ENCODE assay signal across 33 cellular contexts in genomic region chr7:45869426-45869825, GRCh38. TPM values are rescaled to one million over a fixed set of nuclear protein-coding genes. Genes with fewer than 3 reads are reported as not detected.
DNase-seq lines count a peak whose midpoint lies in the region; ATAC-seq and TF ChIP-seq lines count a peak whose summit lies in the region.
"Had no signal": no experiment of that assay in that cellular context is flagged by ENCODE, and none has a peak within 500 bp of the region (broad histone marks: within the 10 kb centered on the region; RNA-seq: fewer than 3 reads in every experiment).

No MANE protein-coding gene starts in this region.

- WGBS in aorta, 2 donors, result 64 to 73% methylated on average over 4 of the region's 4 CpGs

- ATAC-seq in aorta (ENCODE audit: low FRiP score), result no peak
- ATAC-seq: GM12878; HepG2; naive thymus-derived CD4-positive, alpha-beta T cell had no signal

- H3K4me3 Mint-ChIP-seq in osteocyte (ENCODE audit: unreplicated experiment), result no peak overlapping the region
- H3K4me3 Mint-ChIP-seq: activated CD4-positive, alpha-beta memory T cell treated with anti-CD3 and anti-CD28 coated beads, Interleukin-2, amount 10 ng/mL, durations not matched to agents 7 days and 5 days; activated naive CD4-positive, alpha-beta T cell treated with anti-CD3 and anti-CD28 coated beads, Interleukin-2, amount 50 U/mL, for 24 hours; dendritic cell treated with granulocyte-macrophage colony-stimulating factor and Interleukin-4, amounts not matched to agents 40 ng/mL and 50 ng/mL, for 4 days; endodermal cell; mesothelial cell of epicardium; naive thymus-derived CD4-positive, alpha-beta T cell had no signal

- no peaks in the 10 kb centered on the region for H3K36me3 Mint-ChIP-seq in osteocyte (ENCODE audit: unreplicated experiment)
- H3K36me3 Mint-ChIP-seq: activated naive CD4-positive, alpha-beta T cell treated with anti-CD3 and anti-CD28 coated beads, Interleukin-2, amount 50 U/mL, for 24 hours; mesothelial cell of epicardium; naive thymus-derived CD4-positive, alpha-beta T cell had no signal

- peaks cover 10% of the 10 kb centered on the region for H3K4me1 ChIP-seq in osteoblast (ENCODE audit: insufficient read depth, low read length)
- no peaks in the 10 kb centered on the region for H3K4me1 ChIP-seq in aorta (ENCODE audit: control insufficient read depth in 1 of 2, insufficient read depth in 2 of 2, low read length in 2 of 2)
- H3K4me1 ChIP-seq: esophagus squamous epithelium, left ventricle myocardium inferior, SJCRH30, transverse colon had no signal

- H3K27ac ChIP-seq in osteoblast (ENCODE audit: low read depth, low read length) (no peak overlapping the region), aorta (ENCODE audit: low read depth in 1 of 2, low read length in 2 of 2) (no peak overlapping the region)
- H3K27ac ChIP-seq: C4-2B, esophagus squamous epithelium, HL-60, left ventricle myocardium inferior, SJCRH30, transverse colon had no signal

- H3K36me3 ChIP-seq in osteoblast (ENCODE audit: insufficient read depth, low read length), result no peaks in the 10 kb centered on the region
- H3K36me3 ChIP-seq in aorta (ENCODE audit: control insufficient read depth in 1 of 2, insufficient read depth in 2 of 2, low read length in 1 of 2), result no peaks in the 10 kb centered on the region
- H3K36me3 ChIP-seq: esophagus squamous epithelium, left ventricle myocardium inferior, SJCRH30, transverse colon had no signal

- H3K9me3 ChIP-seq in osteoblast (ENCODE audit: low read depth, low read length) (no peaks in the 10 kb centered on the region), aorta (ENCODE audit: control insufficient read depth, low read length) (peaks cover 3% of the 10 kb centered on the region)
- H3K9me3 ChIP-seq: esophagus squamous epithelium, SJCRH30, transverse colon had no signal

- H3K27me3 Mint-ChIP-seq in osteocyte (ENCODE audit: unreplicated experiment), result no peaks in the 10 kb centered on the region
- H3K27me3 Mint-ChIP-seq: dendritic cell treated with granulocyte-macrophage colony-stimulating factor and Interleukin-4, amounts not matched to agents 40 ng/mL and 50 ng/mL, for 4 days had no signal

- no peaks in the 10 kb centered on the region for H3K79me2 ChIP-seq in osteoblast (ENCODE audit: insufficient read depth, low read length)

- H3K9me3 Mint-ChIP-seq in osteocyte (ENCODE audit: unreplicated experiment), result peaks cover 5% of the 10 kb centered on the region
- H3K9me3 Mint-ChIP-seq: activated CD4-positive, alpha-beta memory T cell treated with anti-CD3 and anti-CD28 coated beads, Interleukin-2, amount 10 ng/mL, durations not matched to agents 7 days and 5 days; activated naive CD4-positive, alpha-beta T cell treated with anti-CD3 and anti-CD28 coated beads, Interleukin-2, amount 50 U/mL, for 24 hours; dendritic cell treated with granulocyte-macrophage colony-stimulating factor and Interleukin-4, amounts not matched to agents 40 ng/mL and 50 ng/mL, for 4 days; endodermal cell had no signal

- no peaks in the 10 kb centered on the region for H4K20me1 ChIP-seq in osteoblast (ENCODE audit: insufficient read depth, low read length)

- no peak overlapping the region for H3K4me2 ChIP-seq in osteoblast (ENCODE audit: insufficient read depth, low read length)

- DNase-seq in Caki2 (ENCODE audit: low read depth) (peak; percentile 38), HT1080 (ENCODE audit: low read depth) (peak; percentile 65), astrocyte of the spinal cord (ENCODE audit: low read depth, low spot score) (peak; percentile 22), osteoblast (ENCODE audit: insufficient read length, low spot score, missing footprints) (peak; percentile 88), mesenteric fat pad (ENCODE audit: low spot score) (no peak), osteocyte (ENCODE audit: extremely low spot score, unreplicated experiment) (no peak), aorta (no peak), T-helper 1 cell (no peak)
- DNase-seq: activated CD4-positive, alpha-beta memory T cell treated with anti-CD3 and anti-CD28 coated beads, Interleukin-2, amount 10 ng/mL, durations not matched to agents 7 days and 5 days; activated CD4-positive, CD25-positive, alpha-beta regulatory T cell treated with anti-CD3 and anti-CD28 coated beads, Interleukin-2, amount 50 U/mL, for 72 hours; activated CD8-positive, alpha-beta memory T cell treated with anti-CD3 and anti-CD28 coated beads, Interleukin-2, amount 50 U/mL, for 48 hours; Calu3; central memory CD4-positive, alpha-beta T cell; endodermal cell; esophagus squamous epithelium; islet precursor cell; Kasumi-1; left ventricle myocardium inferior; naive thymus-derived CD4-positive, alpha-beta T cell; NCI-H1694; NCI-H2171; NCI-H524; SJCRH30; transverse colon had no signal

- H3K27me3 ChIP-seq in osteoblast (ENCODE audit: insufficient read depth, low read length) (no peaks in the 10 kb centered on the region), aorta (ENCODE audit: control insufficient read depth in 1 of 2, insufficient read depth in 2 of 2, low read length in 1 of 2) (no peaks in the 10 kb centered on the region)
- H3K27me3 ChIP-seq: transverse colon had no signal

- in situ Hi-C loops in Caki2 (cut with HindIII; ENCODE audit: low pct_unique_long_range_greater_than_20kb, low sequenced_read_pairs), result no loop called here
- in situ Hi-C loops in astrocyte of the spinal cord (cut with HindIII; ENCODE audit: low sequenced_read_pairs), result no loop called here

- H3K27ac Mint-ChIP-seq in osteocyte (ENCODE audit: unreplicated experiment), result no peak overlapping the region
- H3K27ac Mint-ChIP-seq: activated CD4-positive, alpha-beta memory T cell treated with anti-CD3 and anti-CD28 coated beads, Interleukin-2, amount 10 ng/mL, durations not matched to agents 7 days and 5 days; activated naive CD4-positive, alpha-beta T cell treated with anti-CD3 and anti-CD28 coated beads, Interleukin-2, amount 50 U/mL, for 24 hours; dendritic cell treated with granulocyte-macrophage colony-stimulating factor and Interleukin-4, amounts not matched to agents 40 ng/mL and 50 ng/mL, for 4 days; endodermal cell; mesothelial cell of epicardium; naive thymus-derived CD4-positive, alpha-beta T cell had no signal

- intact Hi-C loops in aorta (cut with DNase I), result loop anchor here in 1 of 2 donors (10.0 kb wide), 1 partner anchor 715 kb away; the partner anchor contains the start of gene RAMP3

- no peak overlapping the region for H2AFZ ChIP-seq in osteoblast (ENCODE audit: low read length)

- peaks cover 10% of the 10 kb centered on the region for H3K4me1 Mint-ChIP-seq in osteocyte (ENCODE audit: unreplicated experiment)
- H3K4me1 Mint-ChIP-seq: activated CD4-positive, alpha-beta memory T cell treated with anti-CD3 and anti-CD28 coated beads, Interleukin-2, amount 10 ng/mL, durations not matched to agents 7 days and 5 days; activated naive CD4-positive, alpha-beta T cell treated with anti-CD3 and anti-CD28 coated beads, Interleukin-2, amount 50 U/mL, for 24 hours; endodermal cell; naive thymus-derived CD4-positive, alpha-beta T cell had no signal

- TF ChIP-seq CTCF in astrocyte of the spinal cord (IDR thresholded peaks at IDR 0.05; ENCODE audit: low read depth, low read length), result no peak
- TF ChIP-seq CTCF in osteoblast (IDR thresholded peaks at IDR 0.05; ENCODE audit: extremely low read depth, low read depth, low read length), result no peak
- TF ChIP-seq CTCF in osteocyte (IDR thresholded peaks at IDR 0.05), result no peak

- H3K4me3 ChIP-seq in astrocyte of the spinal cord (ENCODE audit: low read depth, low read length), result no peak overlapping the region
- no peak overlapping the region for H3K4me3 ChIP-seq in osteoblast (ENCODE audit: insufficient read depth, low read length)
- no peak overlapping the region for H3K4me3 ChIP-seq in aorta (ENCODE audit: low read length in 2 of 2)
- H3K4me3 ChIP-seq: esophagus squamous epithelium, GM12878, left ventricle myocardium inferior, SJCRH30, transverse colon had no signal

RNA-seq across cellular contexts. Expression of gene CCDC201, which starts 3.5 kb away (rescaled TPM):
- total RNA-seq in Caki2 (2014; rRNA removed; shearing (Covaris generic); ENCODE audit: low replicate concordance), result not detected in 2 replicates
- not detected in 2 replicates for total RNA-seq in HT1080 (2014; rRNA removed; shearing (Covaris generic))
- polyA plus RNA-seq in HT1080 (2015; cell fraction: cytosol; rRNA removed), result 0.01 and 0.03 TPM in 2 replicates
- not detected in 2 replicates for polyA plus RNA-seq in HT1080 (2015; cell fraction: nucleus; rRNA removed)
- total RNA-seq in osteoblast, result not detected in 2 replicates
- not detected for total RNA-seq in mesenteric fat pad
- not detected in 2 replicates for total RNA-seq in osteocyte
- not detected for total RNA-seq in aorta
- polyA plus RNA-seq in aorta, result not detected
- total RNA-seq: activated CD4-positive, alpha-beta memory T cell treated with anti-CD3 and anti-CD28 coated beads, Interleukin-2, amount 10 ng/mL, durations not matched to agents 7 days and 5 days; Calu3; endodermal cell; esophagus squamous epithelium; GM12878; HepG2; left ventricle myocardium inferior; mesothelial cell of epicardium; naive thymus-derived CD4-positive, alpha-beta T cell; pulmonary artery endothelial cell; SJCRH30; skeletal muscle tissue; transverse colon had no signal
- polyA plus RNA-seq: naive thymus-derived CD4-positive, alpha-beta T cell had no signal

RNA-seq across cellular contexts. Expression of gene IGFBP1, which starts 18.9 kb away (rescaled TPM):
- total RNA-seq in Caki2 (2014; rRNA removed; shearing (Covaris generic); ENCODE audit: low replicate concordance), result 0.20 and 1.8 TPM in 2 replicates
- 0.48 TPM in 1 of 2 replicates, not detected in the other for total RNA-seq in HT1080 (2014; rRNA removed; shearing (Covaris generic))
- polyA plus RNA-seq in HT1080 (2015; cell fraction: cytosol; rRNA removed), result 0.08 TPM in 1 of 2 replicates, not detected in the other
- polyA plus RNA-seq in HT1080 (2015; cell fraction: nucleus; rRNA removed), result 0.20 and 0.74 TPM in 2 replicates
- 0.59 and 4.0 TPM in 2 replicates for total RNA-seq in osteoblast
- not detected for total RNA-seq in mesenteric fat pad
- total RNA-seq in osteocyte, result 1.9 and 2.4 TPM in 2 replicates
- total RNA-seq in aorta, result not detected
- not detected for polyA plus RNA-seq in aorta
- total RNA-seq: activated CD4-positive, alpha-beta memory T cell treated with anti-CD3 and anti-CD28 coated beads, Interleukin-2, amount 10 ng/mL, durations not matched to agents 7 days and 5 days; endodermal cell; esophagus squamous epithelium; left ventricle myocardium inferior; mesothelial cell of epicardium; naive thymus-derived CD4-positive, alpha-beta T cell; SJCRH30; skeletal muscle tissue; transverse colon had no signal
- polyA plus RNA-seq: GM12878; naive thymus-derived CD4-positive, alpha-beta T cell had no signal

RNA-seq across cellular contexts. Expression of gene IGFBP3, which starts 51.6 kb away (rescaled TPM):
- total RNA-seq in Caki2 (2014; rRNA removed; shearing (Covaris generic); ENCODE audit: low replicate concordance), result 354 and 370 TPM in 2 replicates
- not detected in 2 replicates for total RNA-seq in HT1080 (2014; rRNA removed; shearing (Covaris generic))
- 3.7 and 4.2 TPM in 2 replicates for polyA plus RNA-seq in HT1080 (2015; cell fraction: cytosol; rRNA removed)
- 5.1 and 5.7 TPM in 2 replicates for polyA plus RNA-seq in HT1080 (2015; cell fraction: nucleus; rRNA removed)
- total RNA-seq in osteoblast (2,046 and 2,181 TPM in 2 replicates), mesenteric fat pad (223 TPM), osteocyte (294 and 321 TPM in 2 replicates), aorta (100 to 1,000 TPM; 143 to 200 TPM)
- 100 to 1,000 TPM; 173 to 255 TPM for polyA plus RNA-seq in aorta
- total RNA-seq: HepG2, SJCRH30 had no signal

Comparison
In these comparisons a context has a peak if more than half of its experiments do, and no peak if none do; other contexts are left out.
1. DNase-seq: peak in Caki2 (single experiment), HT1080 (single experiment), astrocyte of the spinal cord (single experiment) and osteoblast (single experiment); none in mesenteric fat pad (single experiment), osteocyte (single experiment), aorta (0 of 2) and T-helper 1 cell (0 of 5).
2. RNA of gene IGFBP3, which starts 51.6 kb away (total RNA-seq): 2,046 to 2,181 TPM in osteoblast, 354 to 370 TPM in Caki2, 294 to 321 TPM in osteocyte, 223 TPM in mesenteric fat pad (single experiment) and 143 to 200 TPM in aorta; not detected in HT1080; every median in the first group is over 100 times any median in the second.